Comparison of ENCODE assay signal across 2 cellular contexts in genomic region chr4:110518889-110519490, GRCh38.
TF ChIP-seq lines count a peak whose summit lies in the region.

No MANE protein-coding gene starts in this region.

TF ChIP-seq in HCT116, 20 proteins besides CTCF, POLR2A, EP300 and RAD21:
- TF ChIP-seq REST (IDR thresholded peaks at IDR 0.05; ENCODE audit: low read depth) (no peak), YY1 (IDR thresholded peaks at IDR 0.05; ENCODE audit: extremely low read depth, insufficient replicate concordance, low read depth, low read length) (peak; percentile 71), ELF1 (IDR thresholded peaks at IDR 0.05; ENCODE audit: borderline replicate concordance, low read depth) (no peak)

TF ChIP-seq in WTC11, 78 proteins besides CTCF, POLR2A, EP300 and RAD21 (continued from another document):
- no peak for TF ChIP-seq HMGXB4 (CRISPR knock-in tag; IDR thresholded peaks at IDR 0.05)
- no peak for TF ChIP-seq NFATC4 (CRISPR knock-in tag; IDR thresholded peaks at IDR 0.05)
